Comparison of ENCODE assay signal across 8 cellular contexts in genomic region chr4:86451560-86452322, GRCh38.
DNase-seq lines count a peak whose midpoint lies in the region; TF ChIP-seq lines count a peak whose summit lies in the region.

No MANE protein-coding gene starts in this region.

- no peak overlapping the region for H3K14ac ChIP-seq in neuronal stem cell (ENCODE audit: low read length)

- no peak for TF ChIP-seq CTCF in esophagus muscularis mucosa (IDR thresholded peaks at IDR 0.05)

- H3K4me2 ChIP-seq in neuronal stem cell (ENCODE audit: insufficient read depth, low read length, poor library complexity, severe bottlenecking): no peak overlapping the region

- DNase-seq in Daoy (ENCODE audit: low read depth) (peak; percentile 3), NCI-H226 (peak; percentile 37), esophagus muscularis mucosa (ENCODE audit: extremely low spot score) (no peak), neuronal stem cell (ENCODE audit: low spot score) (no peak), GF-D8 (lab: John Stamatoyannopoulos, UW) (no peak), ecto neural progenitor cell (ENCODE audit: low spot score) (no peak), COLO829 (ENCODE audit: low spot score) (no peak)
- DNase-seq in activated T-cell treated with anti-CD3 and anti-CD28 coated beads, Interleukin-2, amount 50 U/mL, for 1 hour: no peak

- no peak overlapping the region for H3K23ac ChIP-seq in neuronal stem cell (ENCODE audit: low read depth, low read length, poor library complexity)

- no peak overlapping the region for H2BK12ac ChIP-seq in neuronal stem cell (ENCODE audit: low read length)

- H4K91ac ChIP-seq in neuronal stem cell (ENCODE audit: low read depth, low read length, poor library complexity): no peak overlapping the region

- no peak overlapping the region for H2BK15ac ChIP-seq in neuronal stem cell (ENCODE audit: low read length)

- peaks cover 0 to 26% (median 22%) of the 10 kb centered on the region in 4 donors for H3K4me1 ChIP-seq in esophagus muscularis mucosa
- H3K4me1 ChIP-seq in neuronal stem cell (ENCODE audit: control insufficient read depth in 2 of 2, insufficient read depth in 1 of 2, low read depth in 1 of 2, low read length in 2 of 2): peaks cover 9 to 19% of the 10 kb centered on the region in 2 donors

- peak overlapping the region in 3 of 4 donors; percentile 73 to 78 (median 77) for H3K27ac ChIP-seq in esophagus muscularis mucosa (replicated peaks in 1 of 4)
- H3K27ac ChIP-seq in neuronal stem cell (replicated peaks; ENCODE audit: low read length): peak overlapping the region; percentile 75

- H3K27me3 ChIP-seq in esophagus muscularis mucosa (no peaks in the 10 kb centered on the region), neuronal stem cell (ENCODE audit: control insufficient read depth in 3 of 3, insufficient read depth in 3 of 3, low read depth in 1 of 3, low read length in 3 of 3) (no peaks in the 10 kb centered on the region)

- TF ChIP-seq EP300 in esophagus muscularis mucosa (IDR thresholded peaks at IDR 0.05): no peak

- H2AFZ ChIP-seq in neuronal stem cell (ENCODE audit: low read length): no peak overlapping the region

- WGBS in esophagus muscularis mucosa: 48% methylated on average over 7 of the region's 7 CpGs
- WGBS in neuronal stem cell (ENCODE audit: extremely low coverage in 2 of 2, insufficient read length in 2 of 2, insufficient replicate concordance in 1 of 2), 2 donors: no CpG with 5 or more reads among the region's 7 CpGs

- TF ChIP-seq POLR2A in esophagus muscularis mucosa (IDR thresholded peaks at IDR 0.05; ENCODE audit: low read depth): no peak

- H2BK120ac ChIP-seq in neuronal stem cell (ENCODE audit: low read depth, low read length): no peak overlapping the region

- intact Hi-C loops in esophagus muscularis mucosa (cut with DNase I): no loop called here

- no peak overlapping the region for H4K8ac ChIP-seq in neuronal stem cell (ENCODE audit: low read depth, low read length)

- no peaks in the 10 kb centered on the region for H3K79me1 ChIP-seq in neuronal stem cell (ENCODE audit: low read depth, low read length)

- no peak overlapping the region for H3K18ac ChIP-seq in neuronal stem cell (ENCODE audit: low read length)

- no peak overlapping the region for H3K9ac ChIP-seq in neuronal stem cell (ENCODE audit: low read depth, low read length, poor library complexity)

- no peak overlapping the region for H3K4ac ChIP-seq in neuronal stem cell (ENCODE audit: low read length)

- H3K9me3 ChIP-seq in esophagus muscularis mucosa: no peaks in the 10 kb centered on the region
- peaks cover 0 to 19% of the 10 kb centered on the region in 2 donors for H3K9me3 ChIP-seq in neuronal stem cell (replicated peaks in 1 of 2; ENCODE audit: control insufficient read depth in 2 of 2, insufficient read depth in 1 of 2, low read depth in 1 of 2, low read length in 2 of 2)

- no peak overlapping the region for H2AK5ac ChIP-seq in neuronal stem cell (ENCODE audit: low read depth, low read length)

- H3K36me3 ChIP-seq in esophagus muscularis mucosa: no peaks in the 10 kb centered on the region
- H3K36me3 ChIP-seq in neuronal stem cell (replicated peaks in 1 of 2; ENCODE audit: control insufficient read depth in 2 of 2, insufficient read depth in 2 of 2, low read length in 2 of 2): no peaks in the 10 kb centered on the region

- H3K4me3 ChIP-seq in esophagus muscularis mucosa (peak overlapping the region; percentile 51 to 65 (median 57)), neuronal stem cell (ENCODE audit: low read length in 2 of 2) (no peak overlapping the region)

- no peak overlapping the region for H2BK5ac ChIP-seq in neuronal stem cell (ENCODE audit: low read length)

Comparison
In these comparisons a context has a peak if more than half of its experiments do, and no peak if none do; other contexts are left out.
1. DNase-seq: peak in Daoy (single experiment) and NCI-H226 (single experiment); none in esophagus muscularis mucosa (single experiment), neuronal stem cell (single experiment), GF-D8 (single experiment), ecto neural progenitor cell (single experiment), activated T-cell treated with anti-CD3 and anti-CD28 coated beads, Interleukin-2, amount 50 U/mL, for 1 hour (single experiment) and COLO829 (single experiment).
2. H3K4me3 ChIP-seq: peak in esophagus muscularis mucosa (4 of 4); none in neuronal stem cell (0 of 2).